ENCODE assay signal across 24 cellular contexts in genomic region chr3:101637461-101637860, GRCh38.
"Had no signal": no experiment of that assay in that cellular context is flagged by ENCODE, and none has a peak within 500 bp of the region (broad histone marks: within the 10 kb centered on the region; RNA-seq: fewer than 3 reads in every experiment).

No MANE protein-coding gene starts in this region.

- DNase-seq: effector memory CD4-positive, alpha-beta T cell; mucosa of descending colon; naive B cell; right cardiac atrium; sigmoid colon; stimulated activated CD4-positive, alpha-beta T cell treated with anti-CD3 and anti-CD28 coated beads, Interleukin-4, amount 100 ng/mL, for 4 hours; stimulated activated naive CD8-positive, alpha-beta T cell treated with anti-CD3 and anti-CD28 coated beads, Interleukin-15, Interleukin-2, amounts not matched to agents 100 U/mL and 50 U/mL, for 24 hours; upper lobe of left lung had no signal

- H3K27ac ChIP-seq: prostate gland, sigmoid colon, thoracic aorta, tibial nerve, upper lobe of left lung had no signal

- H3K9me3 ChIP-seq: mucosa of descending colon, prostate gland, sigmoid colon, thoracic aorta, tibial nerve, upper lobe of left lung had no signal

- H3K4me1 Mint-ChIP-seq: memory B cell, neural crest cell had no signal

- ATAC-seq: left lobe of liver; mucosa of descending colon; right cardiac atrium; stimulated activated memory B cell treated with anti-CD40 and anti-IgM and Interleukin-4, amounts not matched to agents 10 μg/mL and 1 μg/mL and 100 μg/mL, for 72 hours; stimulated activated naive CD8-positive, alpha-beta T cell treated with anti-CD3 and anti-CD28 coated beads, Interleukin-15, Interleukin-2, amounts not matched to agents 100 U/mL and 50 U/mL, for 24 hours had no signal

- H3K36me3 Mint-ChIP-seq: memory B cell; mesothelial cell of epicardium; naive B cell; natural killer cell treated with Interleukin-12 subunit alpha and Interleukin-12 subunit beta and Interleukin-15 and Interleukin-18, amount 100 ng/mL, for 72 hours; stimulated activated memory B cell treated with anti-CD40 and anti-IgM and Interleukin-4, amounts not matched to agents 10 μg/mL and 1 μg/mL and 100 μg/mL, for 72 hours had no signal

- H3K27me3 Mint-ChIP-seq: dendritic cell treated with granulocyte-macrophage colony-stimulating factor and Interleukin-4, amounts not matched to agents 40 ng/mL and 50 ng/mL, for 4 days; memory B cell; naive B cell; natural killer cell treated with Interleukin-12 subunit alpha and Interleukin-12 subunit beta and Interleukin-15 and Interleukin-18, amount 100 ng/mL, for 72 hours; stimulated activated memory B cell treated with anti-CD40 and anti-IgM and Interleukin-4, amounts not matched to agents 10 μg/mL and 1 μg/mL and 100 μg/mL, for 72 hours had no signal

- H3K36me3 ChIP-seq: prostate gland, sigmoid colon, thoracic aorta, tibial nerve, upper lobe of left lung had no signal

- H3K4me3 Mint-ChIP-seq: dendritic cell treated with granulocyte-macrophage colony-stimulating factor and Interleukin-4, amounts not matched to agents 40 ng/mL and 50 ng/mL, for 4 days; memory B cell; mesothelial cell of epicardium; naive B cell; natural killer cell treated with Interleukin-12 subunit alpha and Interleukin-12 subunit beta and Interleukin-15 and Interleukin-18, amount 100 ng/mL, for 72 hours; neural crest cell; stimulated activated memory B cell treated with anti-CD40 and anti-IgM and Interleukin-4, amounts not matched to agents 10 μg/mL and 1 μg/mL and 100 μg/mL, for 72 hours had no signal

- H3K4me1 ChIP-seq: prostate gland, sigmoid colon, tibial nerve, upper lobe of left lung had no signal

- H3K27ac Mint-ChIP-seq: dendritic cell treated with granulocyte-macrophage colony-stimulating factor and Interleukin-4, amounts not matched to agents 40 ng/mL and 50 ng/mL, for 4 days; memory B cell; mesothelial cell of epicardium; natural killer cell treated with Interleukin-12 subunit alpha and Interleukin-12 subunit beta and Interleukin-15 and Interleukin-18, amount 100 ng/mL, for 72 hours; stimulated activated memory B cell treated with anti-CD40 and anti-IgM and Interleukin-4, amounts not matched to agents 10 μg/mL and 1 μg/mL and 100 μg/mL, for 72 hours had no signal

- H3K9me3 Mint-ChIP-seq: dendritic cell treated with granulocyte-macrophage colony-stimulating factor and Interleukin-4, amounts not matched to agents 40 ng/mL and 50 ng/mL, for 4 days; memory B cell; mesothelial cell of epicardium; naive B cell; natural killer cell treated with Interleukin-12 subunit alpha and Interleukin-12 subunit beta and Interleukin-15 and Interleukin-18, amount 100 ng/mL, for 72 hours; neural crest cell; stimulated activated memory B cell treated with anti-CD40 and anti-IgM and Interleukin-4, amounts not matched to agents 10 μg/mL and 1 μg/mL and 100 μg/mL, for 72 hours had no signal

- H3K4me3 ChIP-seq: lung, mucosa of descending colon, prostate gland, sigmoid colon, thoracic aorta, tibial nerve, upper lobe of left lung had no signal

- FAIRE-seq: colon, endometrium, frontal cortex, keratinocyte, urothelium cell line had no signal

- H3K27me3 ChIP-seq: sigmoid colon, tibial nerve, upper lobe of left lung had no signal
